In genomic region chr5:97044057-97044456, GRCh38 we compare ENCODE assay signal across 8 cellular contexts.
DNase-seq lines count a peak whose midpoint lies in the region; TF ChIP-seq lines count a peak whose summit lies in the region.

No MANE protein-coding gene starts in this region.

- peak; percentile 27 for DNase-seq in D341Med (ENCODE audit: low spot score)
- DNase-seq in NCI-H226 = peak; percentile 22
- peak in 1 of 2 donors; percentile 9 for DNase-seq in fibroblast of lung (ENCODE audit: low read depth in 2 of 2)
- peak; percentile 15 for DNase-seq in osteoblast (ENCODE audit: insufficient read length, low spot score, missing footprints)
- DNase-seq in T-helper 2 cell = no peak
- DNase-seq in vagina (ENCODE audit: extremely low spot score in 2 of 2) = no peak
- no peak for DNase-seq in GOT3 (lab: John Stamatoyannopoulos, UW)
- no peak for DNase-seq in activated T-helper 1 cell treated with anti-CD3 and anti-CD28 coated beads, Interleukin-12 subunit alpha, Interleukin-12 subunit beta, Interleukin-2, Interleukin-4 antibody, amounts not matched to agents 30 ng/mL and 10 ng/mL and 1 ng/mL, durations not matched to agents 14 hours and 24 hours and 36 hours (ENCODE audit: low spot score)

- no peaks in the 10 kb centered on the region for H3K9me3 Mint-ChIP-seq in activated T-helper 1 cell treated with anti-CD3 and anti-CD28 coated beads, Interleukin-12 subunit alpha, Interleukin-12 subunit beta, Interleukin-2, Interleukin-4 antibody, amounts not matched to agents 30 ng/mL and 10 ng/mL and 1 ng/mL, durations not matched to agents 14 hours and 24 hours and 36 hours

- H3K27ac ChIP-seq in fibroblast of lung (ENCODE audit: insufficient read depth, low read length) (no peak overlapping the region), osteoblast (ENCODE audit: low read depth, low read length) (no peak overlapping the region), vagina (no peak overlapping the region)

- no peak overlapping the region for H3K4me3 Mint-ChIP-seq in activated T-helper 1 cell treated with anti-CD3 and anti-CD28 coated beads, Interleukin-12 subunit alpha, Interleukin-12 subunit beta, Interleukin-2, Interleukin-4 antibody, amounts not matched to agents 30 ng/mL and 10 ng/mL and 1 ng/mL, durations not matched to agents 14 hours and 24 hours and 36 hours

- H3K36me3 Mint-ChIP-seq in activated T-helper 1 cell treated with anti-CD3 and anti-CD28 coated beads, Interleukin-12 subunit alpha, Interleukin-12 subunit beta, Interleukin-2, Interleukin-4 antibody, amounts not matched to agents 30 ng/mL and 10 ng/mL and 1 ng/mL, durations not matched to agents 14 hours and 24 hours and 36 hours (ENCODE audit: low read depth) = no peaks in the 10 kb centered on the region

- TF ChIP-seq CTCF in fibroblast of lung (conservative IDR thresholded peaks at IDR 0.05 in 1 of 2, IDR thresholded peaks at IDR 0.05 in 1 of 2; ENCODE audit: low read depth in 1 of 2, low read length in 2 of 2) (peak; percentile 9 to 43), osteoblast (IDR thresholded peaks at IDR 0.05; ENCODE audit: extremely low read depth, low read depth, low read length) (peak; percentile 54), vagina (IDR thresholded peaks at IDR 0.05) (no peak)

- H3K9me3 ChIP-seq in fibroblast of lung (ENCODE audit: control insufficient read depth, insufficient read depth, low read depth, low read length) = no peaks in the 10 kb centered on the region
- H3K9me3 ChIP-seq in osteoblast (ENCODE audit: low read depth, low read length) = no peaks in the 10 kb centered on the region
- H3K9me3 ChIP-seq in vagina = no peaks in the 10 kb centered on the region

- H3K9ac ChIP-seq in fibroblast of lung (ENCODE audit: insufficient read depth, low read length) = no peak overlapping the region

- H3K4me2 ChIP-seq in fibroblast of lung (ENCODE audit: extremely low read depth, insufficient read depth, low read length) = no peak overlapping the region
- no peak overlapping the region for H3K4me2 ChIP-seq in osteoblast (ENCODE audit: insufficient read depth, low read length)

- H3K27me3 Mint-ChIP-seq in activated T-helper 1 cell treated with anti-CD3 and anti-CD28 coated beads, Interleukin-12 subunit alpha, Interleukin-12 subunit beta, Interleukin-2, Interleukin-4 antibody, amounts not matched to agents 30 ng/mL and 10 ng/mL and 1 ng/mL, durations not matched to agents 14 hours and 24 hours and 36 hours (ENCODE audit: insufficient read depth) = peaks cover 4% of the 10 kb centered on the region

- no peak overlapping the region for H2AFZ ChIP-seq in fibroblast of lung (ENCODE audit: low read length)
- H2AFZ ChIP-seq in osteoblast (ENCODE audit: low read length) = no peak overlapping the region

- H3K36me3 ChIP-seq in fibroblast of lung (ENCODE audit: control insufficient read depth, insufficient read depth, low read length) (no peaks in the 10 kb centered on the region), osteoblast (ENCODE audit: insufficient read depth, low read length) (no peaks in the 10 kb centered on the region), vagina (no peaks in the 10 kb centered on the region)

- H3K4me1 ChIP-seq in fibroblast of lung (ENCODE audit: control insufficient read depth, extremely low read depth, insufficient read depth, low read length) (no peaks in the 10 kb centered on the region), osteoblast (ENCODE audit: insufficient read depth, low read length) (peaks cover 6% of the 10 kb centered on the region), vagina (no peaks in the 10 kb centered on the region)

- TF ChIP-seq POLR2A in vagina (IDR thresholded peaks at IDR 0.05) = no peak

- no peak overlapping the region for H3K27ac Mint-ChIP-seq in activated T-helper 1 cell treated with anti-CD3 and anti-CD28 coated beads, Interleukin-12 subunit alpha, Interleukin-12 subunit beta, Interleukin-2, Interleukin-4 antibody, amounts not matched to agents 30 ng/mL and 10 ng/mL and 1 ng/mL, durations not matched to agents 14 hours and 24 hours and 36 hours

- H4K20me1 ChIP-seq in fibroblast of lung (ENCODE audit: control insufficient read depth, extremely low read depth, insufficient read depth, low read length) (no peaks in the 10 kb centered on the region), osteoblast (ENCODE audit: insufficient read depth, low read length) (no peaks in the 10 kb centered on the region)

- intact Hi-C loops in vagina (cut with DNase I) = no loop called here
- intact Hi-C loops in activated T-helper 1 cell treated with anti-CD3 and anti-CD28 coated beads, Interleukin-12 subunit alpha, Interleukin-12 subunit beta, Interleukin-2, Interleukin-4 antibody, amounts not matched to agents 30 ng/mL and 10 ng/mL and 1 ng/mL, durations not matched to agents 14 hours and 24 hours and 36 hours (cut with micrococcal nuclease) = loop anchor here (5.0 kb wide), 1 partner anchor 118 kb away; no protein-coding TSS in a partner anchor

- H3K27me3 ChIP-seq in fibroblast of lung (ENCODE audit: control insufficient read depth, insufficient read depth, low read length) (peaks cover 4% of the 10 kb centered on the region), osteoblast (ENCODE audit: insufficient read depth, low read length) (peaks cover 8% of the 10 kb centered on the region), vagina (no peaks in the 10 kb centered on the region)

- no peaks in the 10 kb centered on the region for H3K4me1 Mint-ChIP-seq in activated T-helper 1 cell treated with anti-CD3 and anti-CD28 coated beads, Interleukin-12 subunit alpha, Interleukin-12 subunit beta, Interleukin-2, Interleukin-4 antibody, amounts not matched to agents 30 ng/mL and 10 ng/mL and 1 ng/mL, durations not matched to agents 14 hours and 24 hours and 36 hours (ENCODE audit: low read depth)

- H3K79me2 ChIP-seq in fibroblast of lung (ENCODE audit: control insufficient read depth, insufficient read depth, low read length) (no peaks in the 10 kb centered on the region), osteoblast (ENCODE audit: insufficient read depth, low read length) (no peaks in the 10 kb centered on the region)

- no peak overlapping the region for H3K4me3 ChIP-seq in fibroblast of lung (replicated peaks in 1 of 4; ENCODE audit: control extremely low read depth in 1 of 4, insufficient read depth in 1 of 4, low read depth in 3 of 4, low read length in 4 of 4)
- no peak overlapping the region for H3K4me3 ChIP-seq in osteoblast (ENCODE audit: insufficient read depth, low read length)
- H3K4me3 ChIP-seq in vagina = no peak overlapping the region

Comparison
In these comparisons a context has a peak if more than half of its experiments do, and no peak if none do; other contexts are left out.
1. DNase-seq: peak in D341Med (single experiment), NCI-H226 (single experiment) and osteoblast (single experiment); none in T-helper 2 cell (0 of 5), vagina (0 of 2), GOT3 (single experiment) and activated T-helper 1 cell treated with anti-CD3 and anti-CD28 coated beads, Interleukin-12 subunit alpha, Interleukin-12 subunit beta, Interleukin-2, Interleukin-4 antibody, amounts not matched to agents 30 ng/mL and 10 ng/mL and 1 ng/mL, durations not matched to agents 14 hours and 24 hours and 36 hours (single experiment).
2. CTCF ChIP-seq: peak in fibroblast of lung (2 of 2) and osteoblast (single experiment); none in vagina (0 of 3).